ENCODE assay signal across 9 cellular contexts in genomic region chrX:134144231-134144630, GRCh38.
DNase-seq lines count a peak whose midpoint lies in the region; ATAC-seq and TF ChIP-seq lines count a peak whose summit lies in the region.
"Had no signal": no experiment of that assay in that cellular context is flagged by ENCODE, and none has a peak within 500 bp of the region (broad histone marks: within the 10 kb centered on the region; RNA-seq: fewer than 3 reads in every experiment).

No MANE protein-coding gene starts in this region.

- DNase-seq in AG09319 (ENCODE audit: extremely low read depth, low read depth) (no peak), lower lobe of right lung (no peak), cardiac septum (ENCODE audit: low spot score) (no peak), NCI-H526 treated with DMSO at 0.1 percent for 48 hours (lab: John Stamatoyannopoulos, UW) (no peak)
- no peak for DNase-seq in activated T-cell treated with anti-CD3 and anti-CD28 coated beads, Interleukin-2, amount 50 U/mL, for 1 hour

- peak; percentile 60 for ATAC-seq in GM18505 (IDR thresholded peaks at IDR 0.05; ENCODE audit: unreplicated experiment)
- ATAC-seq in HG03066 (IDR thresholded peaks at IDR 0.05; ENCODE audit: low read depth, unreplicated experiment): peak; percentile 77
- ATAC-seq in SK-N-SH treated with all-trans-retinoic acid at 6 μM for 48 hours: peak; percentile 75
- no peak for ATAC-seq in lower lobe of right lung

- TF ChIP-seq POLR2A in GM18505 (IDR thresholded peaks at IDR 0.05; ENCODE audit: borderline replicate concordance, extremely low read depth, insufficient read depth, insufficient read length): no peak

- intact Hi-C loops in lower lobe of right lung (cut with DNase I) (no loop called here), cardiac septum (cut with DNase I) (no loop called here)

- H3K9me3 ChIP-seq in lower lobe of right lung: no peaks in the 10 kb centered on the region

- no peaks in the 10 kb centered on the region for H3K4me1 ChIP-seq in lower lobe of right lung

- no peaks in the 10 kb centered on the region for H3K36me3 ChIP-seq in lower lobe of right lung

- no peak overlapping the region for H3K4me3 ChIP-seq in lower lobe of right lung

- H3K27ac ChIP-seq in lower lobe of right lung: no peak overlapping the region
- H3K27ac ChIP-seq: epithelial cell of prostate had no signal

- TF ChIP-seq CTCF in AG09319 (IDR thresholded peaks at IDR 0.05; ENCODE audit: low read depth, low read length) (peak; percentile 34), lower lobe of right lung (IDR thresholded peaks at IDR 0.05) (peak; percentile 12)

- no peaks in the 10 kb centered on the region for H3K27me3 ChIP-seq in lower lobe of right lung (ENCODE audit: low read depth)

TF ChIP-seq in SK-N-SH treated with all-trans-retinoic acid at 6 μM for 48 hours, 23 proteins besides CTCF, POLR2A, EP300 and RAD21:
- TF ChIP-seq BACH2 (CRISPR knock-in tag; IDR thresholded peaks at IDR 0.05; ENCODE audit: borderline replicate concordance): no peak
- no peak for TF ChIP-seq TCF4 (CRISPR knock-in tag; IDR thresholded peaks at IDR 0.05; ENCODE audit: borderline replicate concordance)
- TF ChIP-seq POU6F1 (CRISPR knock-in tag; IDR thresholded peaks at IDR 0.05; ENCODE audit: borderline replicate concordance, low read depth): no peak
- TF ChIP-seq ZFP3 (CRISPR knock-in tag; IDR thresholded peaks at IDR 0.05): no peak
- TF ChIP-seq ZNF565 (CRISPR knock-in tag; conservative IDR thresholded peaks at IDR 0.05; ENCODE audit: low read depth): no peak
- TF ChIP-seq SNAI2 (CRISPR knock-in tag; IDR thresholded peaks at IDR 0.05): no peak
- TF ChIP-seq CREB5 (CRISPR knock-in tag; IDR thresholded peaks at IDR 0.05; ENCODE audit: low read depth): no peak
- TF ChIP-seq TSHZ2 (CRISPR knock-in tag; IDR thresholded peaks at IDR 0.05): no peak
- TF ChIP-seq ZC3H10 (CRISPR knock-in tag; IDR thresholded peaks at IDR 0.05): no peak

Comparison
In these comparisons a context has a peak if more than half of its experiments do, and no peak if none do; other contexts are left out.
1. ATAC-seq: peak in GM18505 (single experiment), HG03066 (single experiment) and SK-N-SH treated with all-trans-retinoic acid at 6 μM for 48 hours (single experiment); none in lower lobe of right lung (0 of 2).